ENCODE assay signal across 19 cellular contexts in genomic region chr14:89658977-89659670, GRCh38.
DNase-seq lines count a peak whose midpoint lies in the region; ATAC-seq and TF ChIP-seq lines count a peak whose summit lies in the region.
"Had no signal": no experiment of that assay in that cellular context is flagged by ENCODE, and none has a peak within 500 bp of the region (broad histone marks: within the 10 kb centered on the region; RNA-seq: fewer than 3 reads in every experiment).

No MANE protein-coding gene starts in this region.

- H3K4me1 ChIP-seq in CD8-positive, alpha-beta T cell (ENCODE audit: insufficient read depth, low read length) = no peaks in the 10 kb centered on the region
- H3K4me1 ChIP-seq in heart right ventricle = peaks cover 0 to 23% (median 14%) of the 10 kb centered on the region in 9 donors
- H3K4me1 ChIP-seq in thyroid gland = no peaks in the 10 kb centered on the region
- H3K4me1 ChIP-seq: colonic mucosa, testis had no signal

- TF ChIP-seq POLR2A in thyroid gland (IDR thresholded peaks at IDR 0.05) = no peak

- no peaks in the 10 kb centered on the region for H3K36me3 ChIP-seq in CD8-positive, alpha-beta T cell (ENCODE audit: insufficient read depth, low read length)
- no peaks in the 10 kb centered on the region for H3K36me3 ChIP-seq in heart right ventricle
- H3K36me3 ChIP-seq in thyroid gland = no peaks in the 10 kb centered on the region
- H3K36me3 ChIP-seq: colonic mucosa had no signal

- no peak for ATAC-seq in CD8-positive, alpha-beta T cell
- peak; percentile 68 for ATAC-seq in HG03095 (IDR thresholded peaks at IDR 0.05; ENCODE audit: unreplicated experiment)
- ATAC-seq in heart right ventricle = peak in 6 of 8 donors; percentile 33 to 70 (median 50)
- no peak for ATAC-seq in HG02623 (IDR thresholded peaks at IDR 0.05; ENCODE audit: unreplicated experiment)
- ATAC-seq: activated naive CD8-positive, alpha-beta T cell treated with anti-CD3 and anti-CD28 coated beads, Interleukin-2, amount 50 U/mL, for 24 hours had no signal

- CTCF ChIA-PET in CD8-positive, alpha-beta T cell (lab: Charles Lee) = no interaction called here

- peaks cover 7% of the 10 kb centered on the region for H3K4me1 Mint-ChIP-seq in CD8-positive, alpha-beta T cell (ENCODE audit: low read depth)
- peaks cover 6% of the 10 kb centered on the region for H3K4me1 Mint-ChIP-seq in nephron progenitor cell

- no peak overlapping the region for H3K27ac ChIP-seq in CD8-positive, alpha-beta T cell (ENCODE audit: low read depth, low read length)
- H3K27ac ChIP-seq in heart right ventricle = peak overlapping the region in 7 of 10 donors; percentile 27 to 71 (median 51)
- H3K27ac ChIP-seq in thyroid gland = no peak overlapping the region
- H3K27ac ChIP-seq: colonic mucosa, testis had no signal

- DNase-seq in CD8-positive, alpha-beta T cell = no peak
- DNase-seq in heart right ventricle (no peak), nephron progenitor cell (no peak), thyroid gland (no peak), NCI-H187 treated with DMSO at 0.1 percent for 48 hours (lab: John Stamatoyannopoulos, UW) (no peak)
- DNase-seq: activated naive CD8-positive, alpha-beta T cell treated with anti-CD3 and anti-CD28 coated beads, Interleukin-2, amount 50 U/mL, for 24 hours; CD4-positive, alpha-beta memory T cell; colonic mucosa; glutamatergic neuron; GOT3; NCI-H2029; NK-92 treated with Interleukin-12 subunit alpha and Interleukin-12 subunit beta, amount 100 ng/mL, for 24 hours; SK-N-SH; T1000; testis had no signal

- H3K4me3 Mint-ChIP-seq in CD8-positive, alpha-beta T cell = no peak overlapping the region
- no peak overlapping the region for H3K4me3 Mint-ChIP-seq in nephron progenitor cell
- H3K4me3 Mint-ChIP-seq: activated naive CD8-positive, alpha-beta T cell treated with anti-CD3 and anti-CD28 coated beads, Interleukin-2, amount 50 U/mL, for 24 hours; activated T-helper 1 cell treated with anti-CD3 and anti-CD28 coated beads, Interleukin-12 subunit alpha, Interleukin-12 subunit beta, Interleukin-2, Interleukin-4 antibody, amounts not matched to agents 30 ng/mL and 10 ng/mL and 1 ng/mL, durations not matched to agents 14 hours and 24 hours and 36 hours; brain had no signal

- no peaks in the 10 kb centered on the region for H3K27me3 Mint-ChIP-seq in CD8-positive, alpha-beta T cell (ENCODE audit: low read depth)
- H3K27me3 Mint-ChIP-seq in nephron progenitor cell (ENCODE audit: low read depth, poor library complexity) = peaks cover 3% of the 10 kb centered on the region
- H3K27me3 Mint-ChIP-seq: activated naive CD8-positive, alpha-beta T cell treated with anti-CD3 and anti-CD28 coated beads, Interleukin-2, amount 50 U/mL, for 24 hours; brain; CD4-positive, alpha-beta memory T cell had no signal

- intact Hi-C loops in CD8-positive, alpha-beta T cell (cut with DNase I, micrococcal nuclease) = no loop called here
- intact Hi-C loops in heart right ventricle (cut with DNase I) (loop anchor here in 1 of 10 donors (10.0 kb wide), 1 partner anchor 356 kb away; no protein-coding TSS in a partner anchor), thyroid gland (cut with DNase I) (no loop called here)

- POLR2A ChIA-PET in CD8-positive, alpha-beta T cell (lab: Charles Lee) = no interaction called here

- H3K9me3 Mint-ChIP-seq in CD8-positive, alpha-beta T cell = peaks cover 2% of the 10 kb centered on the region
- H3K9me3 Mint-ChIP-seq in nephron progenitor cell = peaks cover 14% of the 10 kb centered on the region

- H3K4me3 ChIP-seq in CD8-positive, alpha-beta T cell (ENCODE audit: low read depth, low read length) = no peak overlapping the region
- H3K4me3 ChIP-seq in heart right ventricle = no peak overlapping the region
- H3K4me3 ChIP-seq in thyroid gland (replicated peaks in 1 of 3) = no peak overlapping the region
- H3K4me3 ChIP-seq: colonic mucosa, testis had no signal

- H3K27ac Mint-ChIP-seq in CD8-positive, alpha-beta T cell = peak overlapping the region; percentile 43
- peak overlapping the region; percentile 18 for H3K27ac Mint-ChIP-seq in nephron progenitor cell
- H3K27ac Mint-ChIP-seq: activated naive CD8-positive, alpha-beta T cell treated with anti-CD3 and anti-CD28 coated beads, Interleukin-2, amount 50 U/mL, for 24 hours; activated T-helper 1 cell treated with anti-CD3 and anti-CD28 coated beads, Interleukin-12 subunit alpha, Interleukin-12 subunit beta, Interleukin-2, Interleukin-4 antibody, amounts not matched to agents 30 ng/mL and 10 ng/mL and 1 ng/mL, durations not matched to agents 14 hours and 24 hours and 36 hours had no signal

- TF ChIP-seq CTCF in CD8-positive, alpha-beta T cell (IDR thresholded peaks at IDR 0.05) = no peak
- TF ChIP-seq CTCF in heart right ventricle (IDR thresholded peaks at IDR 0.05) = no peak
- no peak for TF ChIP-seq CTCF in nephron progenitor cell (IDR thresholded peaks at IDR 0.05)
- no peak for TF ChIP-seq CTCF in thyroid gland (IDR thresholded peaks at IDR 0.05)

- no peaks in the 10 kb centered on the region for H3K36me3 Mint-ChIP-seq in CD8-positive, alpha-beta T cell
- H3K36me3 Mint-ChIP-seq in nephron progenitor cell (ENCODE audit: low read depth) = peaks cover 5% of the 10 kb centered on the region
- H3K36me3 Mint-ChIP-seq: brain; CD4-positive, alpha-beta memory T cell had no signal

- no peaks in the 10 kb centered on the region for H3K27me3 ChIP-seq in CD8-positive, alpha-beta T cell (ENCODE audit: insufficient read depth, low read length)
- H3K27me3 ChIP-seq in heart right ventricle = no peaks in the 10 kb centered on the region
- H3K27me3 ChIP-seq in thyroid gland = no peaks in the 10 kb centered on the region
- H3K27me3 ChIP-seq: colonic mucosa, testis had no signal

- WGBS in heart right ventricle, 2 donors = 46 to 60% methylated on average over 7 of the region's 7 CpGs
- 83 to 84% methylated on average over 7 of the region's 7 CpGs for WGBS in thyroid gland, 2 donors

- no peaks in the 10 kb centered on the region for H3K9me3 ChIP-seq in CD8-positive, alpha-beta T cell (ENCODE audit: low read length)
- H3K9me3 ChIP-seq in heart right ventricle (peaks cover 0 to 10% (median 0%) of the 10 kb centered on the region in 11 donors), thyroid gland (no peaks in the 10 kb centered on the region)
- H3K9me3 ChIP-seq: colonic mucosa, SK-N-SH, testis had no signal

Comparison
In these comparisons a context has a peak if more than half of its experiments do, and no peak if none do; other contexts are left out.
1. ATAC-seq: peak in HG03095 (single experiment) and heart right ventricle (6 of 8); none in CD8-positive, alpha-beta T cell (single experiment) and HG02623 (single experiment).
2. H3K27ac ChIP-seq: peak in heart right ventricle (7 of 10); none in CD8-positive, alpha-beta T cell (single experiment) and thyroid gland (0 of 3).